ENCODE assay signal across 8 cellular contexts in genomic region chr19:39341122-39341719, GRCh38. TPM values are rescaled to one million over a fixed set of nuclear protein-coding genes. Genes with fewer than 3 reads are reported as not detected.
DNase-seq lines count a peak whose midpoint lies in the region; ATAC-seq and TF ChIP-seq lines count a peak whose summit lies in the region.

No MANE protein-coding gene starts in this region.

- DNase-seq in AG08396 (ENCODE audit: low spot score), result peak; percentile 45
- no peak for DNase-seq in T-helper 2 cell treated with Interferon-gamma antibody and Interleukin-4, amounts not matched to agents 5 μg/mL and 100 μg/mL, for 36 hours (ENCODE audit: low spot score)
- peak; percentile 20 for DNase-seq in fibroblast of gingiva (ENCODE audit: low read depth)
- no peak for DNase-seq in NCI-H774 (lab: John Stamatoyannopoulos, UW)
- DNase-seq in NCI-H1092 (lab: John Stamatoyannopoulos, UW), result no peak

- H2AFZ ChIP-seq in neural cell (ENCODE audit: low read depth, low read length), result peak overlapping the region; percentile 99

- H3K9me3 ChIP-seq in neural cell (ENCODE audit: low read length), result no peaks in the 10 kb centered on the region

- no peak for TF ChIP-seq RAD21 in neural cell (conservative IDR thresholded peaks at IDR 0.05)

- H3K9me2 ChIP-seq in neural cell (ENCODE audit: insufficient read depth, low read length), result no peaks in the 10 kb centered on the region

- peaks cover 53% of the 10 kb centered on the region for H3K4me1 Mint-ChIP-seq in T-helper 2 cell treated with Interferon-gamma antibody and Interleukin-4, amounts not matched to agents 5 μg/mL and 100 μg/mL, for 36 hours (ENCODE audit: low read depth)

- peak overlapping the region; percentile 97 for H3K4me3 Mint-ChIP-seq in T-helper 2 cell treated with Interferon-gamma antibody and Interleukin-4, amounts not matched to agents 5 μg/mL and 100 μg/mL, for 36 hours

- no peak for TF ChIP-seq EP300 in neural cell (conservative IDR thresholded peaks at IDR 0.05; ENCODE audit: poor library complexity, severe bottlenecking)

- H3K9me3 Mint-ChIP-seq in T-helper 2 cell treated with Interferon-gamma antibody and Interleukin-4, amounts not matched to agents 5 μg/mL and 100 μg/mL, for 36 hours, result no peaks in the 10 kb centered on the region

- peak overlapping the region; percentile 72 for H3K9ac ChIP-seq in neural cell (ENCODE audit: low read length)

- ATAC-seq in GM21529 (IDR thresholded peaks at IDR 0.05; ENCODE audit: unreplicated experiment) (peak; percentile 9), HG03432 (IDR thresholded peaks at IDR 0.05; ENCODE audit: unreplicated experiment) (no peak)

- H3K36me3 Mint-ChIP-seq in T-helper 2 cell treated with Interferon-gamma antibody and Interleukin-4, amounts not matched to agents 5 μg/mL and 100 μg/mL, for 36 hours (ENCODE audit: low read depth), result peaks cover 10% of the 10 kb centered on the region

- H3K27ac Mint-ChIP-seq in T-helper 2 cell treated with Interferon-gamma antibody and Interleukin-4, amounts not matched to agents 5 μg/mL and 100 μg/mL, for 36 hours, result peak overlapping the region; percentile 92

- peak overlapping the region; percentile 91 for H3K27ac ChIP-seq in neural cell (ENCODE audit: low read length)

- no peaks in the 10 kb centered on the region for H3K27me3 Mint-ChIP-seq in T-helper 2 cell treated with Interferon-gamma antibody and Interleukin-4, amounts not matched to agents 5 μg/mL and 100 μg/mL, for 36 hours (ENCODE audit: low read depth)

- no peaks in the 10 kb centered on the region for H4K20me1 ChIP-seq in neural cell (ENCODE audit: insufficient read depth)

- peaks cover 36% of the 10 kb centered on the region for H3K79me2 ChIP-seq in neural cell (replicated peaks; ENCODE audit: insufficient read depth, low read length)

- no peaks in the 10 kb centered on the region for H3K36me3 ChIP-seq in neural cell (ENCODE audit: insufficient read depth, low read length)

- peaks cover 5% of the 10 kb centered on the region for H3F3A ChIP-seq in neural cell (ENCODE audit: insufficient read depth, low read length, poor library complexity, severe bottlenecking)

- H3K4me3 ChIP-seq in neural cell (ENCODE audit: low read length), result peak overlapping the region; percentile 99

- TF ChIP-seq CTCF in neural cell (IDR thresholded peaks at IDR 0.05; ENCODE audit: poor library complexity, severe bottlenecking), result no peak

- H3K27me3 ChIP-seq in neural cell (ENCODE audit: insufficient read depth, low read depth, low read length), result no peaks in the 10 kb centered on the region

- H3K4me2 ChIP-seq in neural cell (ENCODE audit: low read length), result peak overlapping the region; percentile 76

TF ChIP-seq in neural cell, 6 proteins besides CTCF, POLR2A, EP300 and RAD21:
- TF ChIP-seq MXI1 (conservative IDR thresholded peaks at IDR 0.05; ENCODE audit: poor library complexity, severe bottlenecking) (no peak), POLR2AphosphoS5 (IDR thresholded peaks at IDR 0.05) (peak; percentile 8)
TF ChIP-seq in neural cell: peak in this region for 1.

RNA-seq across cellular contexts. Expression of gene SAMD4B, which starts 1.0 kb away (rescaled TPM):
- polyA plus RNA-seq in neural cell, result 17.9 and 19.3 TPM in 2 replicates
- polyA minus RNA-seq in neural cell, result 46.1 and 46.7 TPM in 2 replicates

RNA-seq across cellular contexts. Expression of gene GMFG, which starts 5.4 kb away (rescaled TPM):
- polyA plus RNA-seq in neural cell, result 0.35 TPM in 1 of 2 replicates, not detected in the other
- polyA minus RNA-seq in neural cell, result not detected in 2 replicates

RNA-seq across cellular contexts. Expression of gene LRFN1, which starts 20.6 kb away (rescaled TPM):
- polyA plus RNA-seq in neural cell, result 1.9 and 2.2 TPM in 2 replicates
- polyA minus RNA-seq in neural cell, result 8.5 and 9.5 TPM in 2 replicates

RNA-seq across cellular contexts. Expression of gene IFNL1, which starts 45.0 kb away (rescaled TPM):
- not detected in 2 replicates for polyA plus RNA-seq in neural cell
- not detected in 2 replicates for polyA minus RNA-seq in neural cell

RNA-seq across cellular contexts. Expression of gene PAF1, which starts 49.7 kb away (rescaled TPM):
- polyA plus RNA-seq in neural cell, result 37.3 and 67.2 TPM in 2 replicates
- 31.1 and 35.8 TPM in 2 replicates for polyA minus RNA-seq in neural cell

Comparison
In these comparisons a context has a peak if more than half of its experiments do, and no peak if none do; other contexts are left out.
1. DNase-seq: peak in AG08396 (single experiment) and fibroblast of gingiva (single experiment); none in T-helper 2 cell treated with Interferon-gamma antibody and Interleukin-4, amounts not matched to agents 5 μg/mL and 100 μg/mL, for 36 hours (single experiment), NCI-H774 (single experiment) and NCI-H1092 (single experiment).